ENCODE assay signal across 21 cellular contexts in the genomic region with DNA sequence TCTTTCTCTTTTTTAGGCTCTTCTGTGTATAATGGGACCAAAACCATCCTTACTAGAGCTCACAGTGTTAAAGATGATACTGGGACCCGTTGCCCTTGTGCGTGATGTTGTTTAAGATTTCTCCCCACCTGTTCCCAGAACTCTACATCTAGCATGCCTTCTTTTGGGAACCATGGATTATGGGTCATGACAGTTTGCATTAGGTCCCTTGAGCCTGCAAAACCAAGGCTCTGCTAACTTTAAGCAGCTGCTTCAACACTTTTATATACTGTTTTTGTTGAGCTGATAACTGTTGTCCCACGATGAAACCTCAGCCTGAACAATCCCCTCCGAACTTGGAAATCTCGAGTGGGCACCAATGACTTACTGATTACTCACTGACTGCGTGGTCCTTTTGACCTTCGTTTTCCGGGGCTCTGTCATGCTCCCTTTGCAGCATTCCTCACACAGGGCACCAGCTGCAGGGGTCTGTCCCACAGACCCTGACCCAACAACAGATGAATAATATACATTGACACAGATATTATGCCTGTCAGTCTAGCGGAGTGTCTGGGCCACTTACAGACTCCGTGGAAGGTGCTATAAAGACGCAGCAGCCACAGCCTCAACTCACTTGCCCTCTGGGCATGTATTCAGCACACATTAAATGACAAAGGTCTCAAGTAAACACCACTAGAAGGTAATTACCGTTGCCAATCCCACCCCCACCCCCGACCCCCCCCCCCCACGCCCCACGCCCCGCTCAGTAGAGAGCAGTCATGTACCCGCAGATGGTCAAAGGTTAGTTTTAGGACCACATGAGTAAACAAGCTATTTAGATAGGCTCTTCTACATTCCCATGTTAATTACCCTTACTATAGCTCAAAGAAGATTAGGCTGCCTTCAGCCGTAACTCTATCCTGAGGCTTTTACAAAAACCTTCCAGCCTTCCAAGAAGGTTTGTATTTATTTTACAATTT.
DNase-seq lines count a peak whose midpoint lies in the region; ATAC-seq, FAIRE-seq and TF ChIP-seq lines count a peak whose summit lies in the region.
"Had no signal": no experiment of that assay in that cellular context is flagged by ENCODE, and none has a peak within 500 bp of the region (broad histone marks: within the 10 kb centered on the region; RNA-seq: fewer than 3 reads in every experiment).

No MANE protein-coding gene starts in this region.

- POLR2A ChIA-PET in HepG2 (lab: Yijun Ruan, JAX) = no interaction called here
- POLR2A ChIA-PET in RWPE1 (lab: Yijun Ruan, JAX; ENCODE audit: low non-redundant PET) = no interaction called here

- H3K36me3 ChIP-seq in HepG2 (replicated peaks in 1 of 2; ENCODE audit: control insufficient read depth in 1 of 2, insufficient read depth in 2 of 2, low read length in 2 of 2) = no peaks in the 10 kb centered on the region
- H3K36me3 ChIP-seq in right lobe of liver = no peaks in the 10 kb centered on the region
- no peaks in the 10 kb centered on the region for H3K36me3 ChIP-seq in iPS-20b (ENCODE audit: insufficient read depth, low read depth, low read length)
- H3K36me3 ChIP-seq: right atrium auricular region, tibial nerve had no signal

- ATAC-seq in HepG2 = peak; percentile 24; the same call in 1 of the 3 replicates
- no peak for ATAC-seq in right lobe of liver
- no peak for ATAC-seq in HG02763 (IDR thresholded peaks at IDR 0.05; ENCODE audit: unreplicated experiment)
- ATAC-seq: stimulated activated naive CD8-positive, alpha-beta T cell treated with anti-CD3 and anti-CD28 coated beads, Interleukin-15, amount 100 ng/mL, for 72 hours had no signal

- H3K4me1 ChIP-seq in HepG2 (ENCODE audit: insufficient read depth, low read length) = 0 out of 2 replicates have a peak, but pooled peaks cover 10% of the 10 kb centered on the region
- H3K4me1 ChIP-seq in right lobe of liver = no peaks in the 10 kb centered on the region
- H3K4me1 ChIP-seq in iPS-20b (ENCODE audit: insufficient read depth, low read length) = peaks cover 16% of the 10 kb centered on the region; the same call in 1 of the 2 replicates
- H3K4me1 ChIP-seq: right atrium auricular region had no signal

- H3K4me3 ChIP-seq in HepG2 (replicated peaks in 1 of 3; ENCODE audit: insufficient read depth in 1 of 3, low read depth in 2 of 3, low read length in 3 of 3) (no peak overlapping the region), right lobe of liver (no peak overlapping the region), iPS-20b (ENCODE audit: low read length) (peak overlapping the region; percentile 7; the same call in 1 of the 2 replicates)
- H3K4me3 ChIP-seq: GM12878, PC-9, right atrium auricular region, tibial nerve had no signal

- no TSS peak for BruUV-seq in HepG2 (replicated peaks; lab: Mats Ljungman, UMichigan)

- H3K79me2 ChIP-seq in HepG2 (ENCODE audit: insufficient read depth, low read length) = no peaks in the 10 kb centered on the region

- DNase-seq in HepG2 (ENCODE audit: low spot score) = no peak
- no peak for DNase-seq in right lobe of liver
- peak; percentile 2 for DNase-seq in SW480 (ENCODE audit: low spot score)
- DNase-seq in T-helper 1 cell = no peak
- no peak for DNase-seq in mucosa of gallbladder (ENCODE audit: low spot score)
- no peak for DNase-seq in RWPE1 (ENCODE audit: low spot score)
- DNase-seq: activated CD4-positive, alpha-beta T cell treated with anti-CD3 and anti-CD28 coated beads, Interleukin-2, amount 10 ng/mL, durations not matched to agents 7 days and 5 days; activated CD8-positive, alpha-beta memory T cell treated with anti-CD3 and anti-CD28 coated beads, Interleukin-2, amount 50 U/mL, for 4 hours; CD8-positive, alpha-beta memory T cell; DMS153; hippocampal formation; kidney; NCI-H1436; PC-9; stimulated activated naive CD8-positive, alpha-beta T cell treated with anti-CD3 and anti-CD28 coated beads, Interleukin-15, amount 100 ng/mL, for 72 hours had no signal

- H3K27ac ChIP-seq in HepG2 (ENCODE audit: extremely low read length, insufficient read depth, low read length) (no peak overlapping the region), right lobe of liver (no peak overlapping the region), iPS-20b (ENCODE audit: low read length) (no peak overlapping the region), RWPE1 (no peak overlapping the region)
- H3K27ac ChIP-seq: dorsolateral prefrontal cortex, PC-9, right atrium auricular region, tibial nerve had no signal

- TF ChIP-seq POLR2A in HepG2 (IDR thresholded peaks at IDR 0.05; ENCODE audit: insufficient read depth in 1 of 2, low read depth in 2 of 2, low read length in 2 of 2) (no peak), right lobe of liver (IDR thresholded peaks at IDR 0.05) (no peak)

- CTCF ChIA-PET in HepG2 (lab: Yijun Ruan, JAX; ENCODE audit: low intra/inter-chr PET ratio, low total read pairs) = interaction anchor here (1.2 kb wide), 1 partner anchor 242 kb away, joined by 3 read pairs; no protein-coding TSS in a partner anchor
- CTCF ChIA-PET in RWPE1 (lab: Yijun Ruan, JAX) = interaction anchor here (0.7 to 1.1 kb wide), 2 partner anchors 58 to 188 kb away, joined by 3 read pairs; no protein-coding TSS in a partner anchor

- H3K9me3 ChIP-seq in HepG2 (ENCODE audit: low read length) (0 out of 2 replicates have a peak, but pooled peaks cover 8% of the 10 kb centered on the region), right lobe of liver (no peaks in the 10 kb centered on the region), iPS-20b (ENCODE audit: insufficient read depth, low read depth, low read length) (no peaks in the 10 kb centered on the region)
- H3K9me3 ChIP-seq: right atrium auricular region, tibial nerve had no signal

- no peaks in the 10 kb centered on the region for H4K20me1 ChIP-seq in HepG2 (ENCODE audit: insufficient read depth, low read length)

- no peak for TF ChIP-seq EP300 in HepG2 (IDR thresholded peaks at IDR 0.05; ENCODE audit: low read depth in 2 of 2, low read length in 2 of 2)
- no peak for TF ChIP-seq EP300 in HepG2 (CRISPR knock-in tag; IDR thresholded peaks at IDR 0.05; ENCODE audit: borderline replicate concordance)

- intact Hi-C loops in HepG2 (cut with micrococcal nuclease; ENCODE audit: unreplicated experiment) (no loop called here), right lobe of liver (cut with DNase I) (no loop called here)

- TF ChIP-seq CTCF in HepG2 (CRISPR knock-in tag; IDR thresholded peaks at IDR 0.05) = no peak
- no peak for TF ChIP-seq CTCF in right lobe of liver (IDR thresholded peaks at IDR 0.05)
- TF ChIP-seq CTCF in RWPE1 (conservative IDR thresholded peaks at IDR 0.05; ENCODE audit: low read depth) = no peak

- H3K9ac ChIP-seq in HepG2 (ENCODE audit: insufficient read depth, low read depth, low read length) (no peak overlapping the region), iPS-20b (ENCODE audit: low read depth, low read length) (no peak overlapping the region)

- FAIRE-seq in HepG2 (lab: Jason Lieb, UNC) = no peak
- FAIRE-seq: GM12878, kidney had no signal

- H2AFZ ChIP-seq in HepG2 (ENCODE audit: low read length) = no peak overlapping the region
- H2AFZ ChIP-seq: PC-9 had no signal

- no peak overlapping the region for H3K4me2 ChIP-seq in HepG2 (ENCODE audit: low read depth, low read length)
- H3K4me2 ChIP-seq: PC-9 had no signal

- in situ Hi-C loops in HepG2 (cut with HindIII; ENCODE audit: extremely low pct_ligation_motif_present, low pct_unique_long_range_greater_than_20kb) = loop anchor here (25.0 kb wide), 1 partner anchor 609 kb away; no protein-coding TSS in a partner anchor

- WGBS in HepG2 (ENCODE audit: low lambda C conversion rate) = 49% methylated on average over 18 of the region's 18 CpGs
- 68% methylated on average over 14 of the region's 18 CpGs for WGBS in right lobe of liver (ENCODE audit: insufficient coverage, low coverage, low lambda C conversion rate, missing lambda C conversion rate)

- H3K27me3 ChIP-seq in HepG2 (ENCODE audit: control insufficient read depth in 1 of 2, insufficient read depth in 2 of 2, low read length in 2 of 2) (no peaks in the 10 kb centered on the region), right lobe of liver (no peaks in the 10 kb centered on the region), iPS-20b (ENCODE audit: insufficient read depth, low read length) (no peaks in the 10 kb centered on the region)
- H3K27me3 ChIP-seq: dorsolateral prefrontal cortex, right atrium auricular region, tibial nerve had no signal

- TF ChIP-seq RAD21 in HepG2 (CRISPR knock-in tag; IDR thresholded peaks at IDR 0.05) = no peak

TF ChIP-seq in HepG2, 621 proteins besides CTCF, POLR2A, EP300 and RAD21 (continues in another document):
- TF ChIP-seq MAFG (CRISPR knock-in tag; IDR thresholded peaks at IDR 0.05) (no peak), PREB (CRISPR knock-in tag; IDR thresholded peaks at IDR 0.05) (no peak), MIXL1 (CRISPR knock-in tag; IDR thresholded peaks at IDR 0.05) (no peak), ZGPAT (CRISPR knock-in tag; IDR thresholded peaks at IDR 0.05) (no peak)
- TF ChIP-seq, protein P1, sequence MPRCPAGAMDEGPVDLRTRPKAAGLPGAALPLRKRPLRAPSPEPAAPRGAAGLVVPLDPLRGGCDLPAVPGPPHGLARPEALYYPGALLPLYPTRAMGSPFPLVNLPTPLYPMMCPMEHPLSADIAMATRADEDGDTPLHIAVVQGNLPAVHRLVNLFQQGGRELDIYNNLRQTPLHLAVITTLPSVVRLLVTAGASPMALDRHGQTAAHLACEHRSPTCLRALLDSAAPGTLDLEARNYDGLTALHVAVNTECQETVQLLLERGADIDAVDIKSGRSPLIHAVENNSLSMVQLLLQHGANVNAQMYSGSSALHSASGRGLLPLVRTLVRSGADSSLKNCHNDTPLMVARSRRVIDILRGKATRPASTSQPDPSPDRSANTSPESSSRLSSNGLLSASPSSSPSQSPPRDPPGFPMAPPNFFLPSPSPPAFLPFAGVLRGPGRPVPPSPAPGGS (CRISPR knock-in tag; IDR thresholded peaks at IDR 0.05) = no peak
